Comparison of ENCODE assay signal across 1 cellular context in the genomic region with DNA sequence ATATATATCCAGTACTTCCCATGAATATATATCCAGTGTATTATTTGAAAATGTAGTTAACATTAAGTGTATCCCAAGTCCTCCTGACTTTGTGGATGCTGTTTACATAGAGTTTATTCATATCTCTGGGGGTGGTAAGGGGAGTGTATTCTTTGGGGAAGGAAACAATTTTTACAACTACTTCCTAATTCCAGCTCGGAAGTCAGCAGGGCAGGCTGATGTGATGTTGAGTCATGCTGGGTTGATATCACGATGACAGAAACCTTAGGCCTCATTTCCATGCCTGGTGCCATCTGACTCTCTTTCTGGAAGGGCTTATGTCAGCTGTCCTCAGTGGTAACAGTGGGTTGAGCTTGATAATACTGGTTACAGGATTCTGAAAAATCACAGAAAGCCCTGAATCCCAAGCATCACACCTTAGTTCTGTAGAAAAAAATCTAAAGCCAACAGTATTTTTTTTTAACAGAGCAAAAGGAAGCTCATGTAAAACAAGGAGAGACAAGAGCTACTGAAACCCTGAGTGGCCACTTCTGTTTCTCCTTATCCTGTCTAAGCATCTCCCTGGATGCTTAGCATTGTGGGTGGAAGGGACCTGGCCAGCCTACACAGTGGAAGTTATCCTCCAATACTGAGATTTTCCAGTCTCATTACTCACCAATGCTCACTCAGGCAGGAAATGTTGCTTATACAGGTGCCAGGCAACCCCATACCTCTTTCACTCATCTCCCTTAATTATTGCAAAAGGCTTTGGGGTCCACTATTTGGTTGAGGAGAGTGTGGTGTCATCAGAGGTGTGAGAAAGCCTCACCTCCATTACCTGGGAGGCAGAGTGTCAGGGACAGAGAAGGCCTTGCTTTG.
A peak's percentile ranks its signal among the peaks of the same experiment; 100 is the strongest.
TF ChIP-seq lines count a peak whose summit lies in the region.

No MANE protein-coding gene starts in this region.

TF ChIP-seq in K562, 482 proteins besides CTCF, POLR2A, EP300 and RAD21 (continued from another document and continues in another):
- TF ChIP-seq ZNF318 (IDR thresholded peaks at IDR 0.05; ENCODE audit: borderline replicate concordance in 1 of 2, low read depth in 1 of 2) = peak in 1 of 2 experiments; percentile 58; a peak in 2 of 4 replicates
- no peak for TF ChIP-seq SMARCB1 (IDR thresholded peaks at IDR 0.05; ENCODE audit: insufficient read length, low read depth)
- no peak for TF ChIP-seq HMGN3 (IDR thresholded peaks at IDR 0.05; ENCODE audit: borderline replicate concordance, extremely low read depth, insufficient read length, low read depth, low read length)
- TF ChIP-seq, protein P1, sequence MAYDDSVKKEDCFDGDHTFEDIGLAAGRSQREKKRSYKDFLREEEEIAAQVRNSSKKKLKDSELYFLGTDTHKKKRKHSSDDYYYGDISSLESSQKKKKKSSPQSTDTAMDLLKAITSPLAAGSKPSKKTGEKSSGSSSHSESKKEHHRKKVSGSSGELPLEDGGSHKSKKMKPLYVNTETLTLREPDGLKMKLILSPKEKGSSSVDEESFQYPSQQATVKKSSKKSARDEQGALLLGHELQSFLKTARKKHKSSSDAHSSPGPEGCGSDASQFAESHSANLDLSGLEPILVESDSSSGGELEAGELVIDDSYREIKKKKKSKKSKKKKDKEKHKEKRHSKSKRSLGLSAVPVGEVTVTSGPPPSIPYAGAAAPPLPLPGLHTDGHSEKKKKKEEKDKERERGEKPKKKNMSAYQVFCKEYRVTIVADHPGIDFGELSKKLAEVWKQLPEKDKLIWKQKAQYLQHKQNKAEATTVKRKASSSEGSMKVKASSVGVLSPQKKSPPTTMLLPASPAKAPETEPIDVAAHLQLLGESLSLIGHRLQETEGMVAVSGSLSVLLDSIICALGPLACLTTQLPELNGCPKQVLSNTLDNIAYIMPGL (CRISPR knock-in tag; IDR thresholded peaks at IDR 0.05) = no peak
- peak in 1 of 2 experiments; percentile 78; a peak in 2 of 4 replicates for TF ChIP-seq FOXA3 (CRISPR knock-in tag; conservative IDR thresholded peaks at IDR 0.05 in 1 of 2, IDR thresholded peaks at IDR 0.05 in 1 of 2)
- TF ChIP-seq, protein P2, sequence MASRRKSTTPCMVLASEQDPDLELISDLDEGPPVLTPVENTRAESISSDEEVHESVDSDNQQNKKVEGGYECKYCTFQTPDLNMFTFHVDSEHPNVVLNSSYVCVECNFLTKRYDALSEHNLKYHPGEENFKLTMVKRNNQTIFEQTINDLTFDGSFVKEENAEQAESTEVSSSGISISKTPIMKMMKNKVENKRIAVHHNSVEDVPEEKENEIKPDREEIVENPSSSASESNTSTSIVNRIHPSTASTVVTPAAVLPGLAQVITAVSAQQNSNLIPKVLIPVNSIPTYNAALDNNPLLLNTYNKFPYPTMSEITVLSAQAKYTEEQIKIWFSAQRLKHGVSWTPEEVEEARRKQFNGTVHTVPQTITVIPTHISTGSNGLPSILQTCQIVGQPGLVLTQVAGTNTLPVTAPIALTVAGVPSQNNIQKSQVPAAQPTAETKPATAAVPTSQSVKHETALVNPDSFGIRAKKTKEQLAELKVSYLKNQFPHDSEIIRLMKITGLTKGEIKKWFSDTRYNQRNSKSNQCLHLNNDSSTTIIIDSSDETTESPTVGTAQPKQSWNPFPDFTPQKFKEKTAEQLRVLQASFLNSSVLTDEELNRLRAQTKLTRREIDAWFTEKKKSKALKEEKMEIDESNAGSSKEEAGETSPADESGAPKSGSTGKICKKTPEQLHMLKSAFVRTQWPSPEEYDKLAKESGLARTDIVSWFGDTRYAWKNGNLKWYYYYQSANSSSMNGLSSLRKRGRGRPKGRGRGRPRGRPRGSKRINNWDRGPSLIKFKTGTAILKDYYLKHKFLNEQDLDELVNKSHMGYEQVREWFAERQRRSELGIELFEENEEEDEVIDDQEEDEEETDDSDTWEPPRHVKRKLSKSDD (conservative IDR thresholded peaks at IDR 0.05; ENCODE audit: low read length) = no peak
- no peak for TF ChIP-seq MCM3 (IDR thresholded peaks at IDR 0.05)
- 0 out of 2 replicates have a peak, but pooled peaks have one; percentile 36 for TF ChIP-seq DDX20 (tag; IDR thresholded peaks at IDR 0.05; ENCODE audit: low read depth)
- no peak for TF ChIP-seq PHB2 (IDR thresholded peaks at IDR 0.05; ENCODE audit: low read depth)
- no peak for TF ChIP-seq GTF3C2 (IDR thresholded peaks at IDR 0.05; ENCODE audit: borderline replicate concordance, extremely low read depth, insufficient read length)
- peak in 1 of 2 experiments; percentile 67; a peak in 3 of 4 replicates for TF ChIP-seq FOXK2 (conservative IDR thresholded peaks at IDR 0.05 in 1 of 2, IDR thresholded peaks at IDR 0.05 in 1 of 2; ENCODE audit: low read depth in 2 of 2)
- TF ChIP-seq, protein P3, sequence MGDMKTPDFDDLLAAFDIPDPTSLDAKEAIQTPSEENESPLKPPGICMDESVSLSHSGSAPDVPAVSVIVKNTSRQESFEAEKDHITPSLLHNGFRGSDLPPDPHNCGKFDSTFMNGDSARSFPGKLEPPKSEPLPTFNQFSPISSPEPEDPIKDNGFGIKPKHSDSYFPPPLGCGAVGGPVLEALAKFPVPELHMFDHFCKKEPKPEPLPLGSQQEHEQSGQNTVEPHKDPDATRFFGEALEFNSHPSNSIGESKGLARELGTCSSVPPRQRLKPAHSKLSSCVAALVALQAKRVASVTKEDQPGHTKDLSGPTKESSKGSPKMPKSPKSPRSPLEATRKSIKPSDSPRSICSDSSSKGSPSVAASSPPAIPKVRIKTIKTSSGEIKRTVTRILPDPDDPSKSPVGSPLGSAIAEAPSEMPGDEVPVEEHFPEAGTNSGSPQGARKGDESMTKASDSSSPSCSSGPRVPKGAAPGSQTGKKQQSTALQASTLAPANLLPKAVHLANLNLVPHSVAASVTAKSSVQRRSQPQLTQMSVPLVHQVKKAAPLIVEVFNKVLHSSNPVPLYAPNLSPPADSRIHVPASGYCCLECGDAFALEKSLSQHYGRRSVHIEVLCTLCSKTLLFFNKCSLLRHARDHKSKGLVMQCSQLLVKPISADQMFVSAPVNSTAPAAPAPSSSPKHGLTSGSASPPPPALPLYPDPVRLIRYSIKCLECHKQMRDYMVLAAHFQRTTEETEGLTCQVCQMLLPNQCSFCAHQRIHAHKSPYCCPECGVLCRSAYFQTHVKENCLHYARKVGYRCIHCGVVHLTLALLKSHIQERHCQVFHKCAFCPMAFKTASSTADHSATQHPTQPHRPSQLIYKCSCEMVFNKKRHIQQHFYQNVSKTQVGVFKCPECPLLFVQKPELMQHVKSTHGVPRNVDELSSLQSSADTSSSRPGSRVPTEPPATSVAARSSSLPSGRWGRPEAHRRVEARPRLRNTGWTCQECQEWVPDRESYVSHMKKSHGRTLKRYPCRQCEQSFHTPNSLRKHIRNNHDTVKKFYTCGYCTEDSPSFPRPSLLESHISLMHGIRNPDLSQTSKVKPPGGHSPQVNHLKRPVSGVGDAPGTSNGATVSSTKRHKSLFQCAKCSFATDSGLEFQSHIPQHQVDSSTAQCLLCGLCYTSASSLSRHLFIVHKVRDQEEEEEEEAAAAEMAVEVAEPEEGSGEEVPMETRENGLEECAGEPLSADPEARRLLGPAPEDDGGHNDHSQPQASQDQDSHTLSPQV (IDR thresholded peaks at IDR 0.05) = peak; percentile 89
- TF ChIP-seq MITF (IDR thresholded peaks at IDR 0.05) = peak; percentile 74; the same call in 1 of the 2 replicates
- TF ChIP-seq ZNF354B (CRISPR knock-in tag; IDR thresholded peaks at IDR 0.05) = no peak
